1 cellular context compared by ENCODE assay signal in the genomic region with DNA sequence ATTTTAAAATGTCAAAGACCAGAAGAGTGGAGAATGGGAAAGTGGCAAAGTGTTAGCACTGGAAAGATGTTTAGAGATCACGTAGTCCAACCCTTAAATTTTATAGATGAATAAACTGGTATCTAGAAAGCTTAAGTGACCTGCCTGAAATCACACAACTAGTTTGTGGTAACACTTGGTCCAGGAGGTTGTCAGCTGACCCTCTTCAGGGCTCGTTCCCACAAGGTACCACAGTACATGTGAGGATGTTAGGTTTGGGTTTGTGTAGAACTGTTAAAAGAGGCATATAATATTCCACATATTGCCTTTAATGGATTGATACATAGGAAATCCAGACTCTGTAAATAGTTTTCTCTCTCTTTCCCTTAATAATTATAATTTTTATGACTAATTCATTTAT.
TF ChIP-seq lines count a peak whose summit lies in the region.

No MANE protein-coding gene starts in this region.

TF ChIP-seq in liver, 16 proteins besides CTCF, POLR2A, EP300 and RAD21 (continued from another document):
- TF ChIP-seq, protein P1, sequence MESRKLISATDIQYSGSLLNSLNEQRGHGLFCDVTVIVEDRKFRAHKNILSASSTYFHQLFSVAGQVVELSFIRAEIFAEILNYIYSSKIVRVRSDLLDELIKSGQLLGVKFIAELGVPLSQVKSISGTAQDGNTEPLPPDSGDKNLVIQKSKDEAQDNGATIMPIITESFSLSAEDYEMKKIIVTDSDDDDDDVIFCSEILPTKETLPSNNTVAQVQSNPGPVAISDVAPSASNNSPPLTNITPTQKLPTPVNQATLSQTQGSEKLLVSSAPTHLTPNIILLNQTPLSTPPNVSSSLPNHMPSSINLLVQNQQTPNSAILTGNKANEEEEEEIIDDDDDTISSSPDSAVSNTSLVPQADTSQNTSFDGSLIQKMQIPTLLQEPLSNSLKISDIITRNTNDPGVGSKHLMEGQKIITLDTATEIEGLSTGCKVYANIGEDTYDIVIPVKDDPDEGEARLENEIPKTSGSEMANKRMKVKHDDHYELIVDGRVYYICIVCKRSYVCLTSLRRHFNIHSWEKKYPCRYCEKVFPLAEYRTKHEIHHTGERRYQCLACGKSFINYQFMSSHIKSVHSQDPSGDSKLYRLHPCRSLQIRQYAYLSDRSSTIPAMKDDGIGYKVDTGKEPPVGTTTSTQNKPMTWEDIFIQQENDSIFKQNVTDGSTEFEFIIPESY (IDR thresholded peaks at IDR 0.05): no peak
TF ChIP-seq in liver: peak in this region for 0.
